Comparison of ENCODE assay signal across 17 cellular contexts in genomic region chr18:10495936-10496335, GRCh38. TPM values are rescaled to one million over a fixed set of nuclear protein-coding genes. Genes with fewer than 3 reads are reported as not detected.
DNase-seq lines count a peak whose midpoint lies in the region; ATAC-seq and TF ChIP-seq lines count a peak whose summit lies in the region.
"Had no signal": no experiment of that assay in that cellular context is flagged by ENCODE, and none has a peak within 500 bp of the region (broad histone marks: within the 10 kb centered on the region; RNA-seq: fewer than 3 reads in every experiment).

No MANE protein-coding gene starts in this region.

- H3K4me3 ChIP-seq in fibroblast of mammary gland (ENCODE audit: control insufficient read depth, low read depth, low read length), result no peak overlapping the region
- H3K4me3 ChIP-seq: GM12878, GM23338 had no signal

- no peak for TF ChIP-seq CTCF in fibroblast of mammary gland (conservative IDR thresholded peaks at IDR 0.05; ENCODE audit: control insufficient read depth, insufficient read depth, low read depth, low read length)

- H3K9me3 Mint-ChIP-seq in activated CD8-positive, alpha-beta T cell treated with anti-CD3 and anti-CD28 coated beads, Interleukin-2, amount 10 ng/mL, durations not matched to agents 7 days and 5 days (ENCODE audit: insufficient read depth), result no peaks in the 10 kb centered on the region
- H3K9me3 Mint-ChIP-seq: CD4-positive, alpha-beta T cell; GM23338 had no signal

- H3K4me3 Mint-ChIP-seq in activated CD8-positive, alpha-beta T cell treated with anti-CD3 and anti-CD28 coated beads, Interleukin-2, amount 10 ng/mL, durations not matched to agents 7 days and 5 days, result no peak overlapping the region
- H3K4me3 Mint-ChIP-seq: CD4-positive, alpha-beta T cell; GM23338 had no signal

- no peak overlapping the region for H3K27ac Mint-ChIP-seq in activated CD8-positive, alpha-beta T cell treated with anti-CD3 and anti-CD28 coated beads, Interleukin-2, amount 10 ng/mL, durations not matched to agents 7 days and 5 days
- H3K27ac Mint-ChIP-seq: CD4-positive, alpha-beta T cell; GM23338 had no signal

- H3K36me3 Mint-ChIP-seq in activated CD8-positive, alpha-beta T cell treated with anti-CD3 and anti-CD28 coated beads, Interleukin-2, amount 10 ng/mL, durations not matched to agents 7 days and 5 days (ENCODE audit: low read depth), result no peaks in the 10 kb centered on the region

- CTCF ChIA-PET in activated CD8-positive, alpha-beta T cell treated with anti-CD3 and anti-CD28 coated beads, Interleukin-2, amount 10 ng/mL, durations not matched to agents 7 days and 5 days (lab: Charles Lee), result no interaction called here

- POLR2A ChIA-PET in activated CD8-positive, alpha-beta T cell treated with anti-CD3 and anti-CD28 coated beads, Interleukin-2, amount 10 ng/mL, durations not matched to agents 7 days and 5 days (lab: Charles Lee), result no interaction called here

- peak; percentile 17 for DNase-seq in EL
- DNase-seq in RPMI7951 (ENCODE audit: low read depth), result peak; percentile 10
- DNase-seq in fibroblast of mammary gland (ENCODE audit: low read depth), result peak; percentile 42
- DNase-seq in activated CD8-positive, alpha-beta T cell treated with anti-CD3 and anti-CD28 coated beads, Interleukin-2, amount 10 ng/mL, durations not matched to agents 7 days and 5 days, result no peak
- DNase-seq: ACHN; AML-193; CD4-positive, alpha-beta T cell; DMS153; DMS79; HCEC 1CT; KG1 had no signal

- H3K27me3 Mint-ChIP-seq in activated CD8-positive, alpha-beta T cell treated with anti-CD3 and anti-CD28 coated beads, Interleukin-2, amount 10 ng/mL, durations not matched to agents 7 days and 5 days (ENCODE audit: low read depth), result peaks cover 1% of the 10 kb centered on the region
- H3K27me3 Mint-ChIP-seq: CD4-positive, alpha-beta T cell had no signal

- peaks cover 11% of the 10 kb centered on the region for H3K4me1 Mint-ChIP-seq in activated CD8-positive, alpha-beta T cell treated with anti-CD3 and anti-CD28 coated beads, Interleukin-2, amount 10 ng/mL, durations not matched to agents 7 days and 5 days (ENCODE audit: low read depth)
- H3K4me1 Mint-ChIP-seq: GM23338 had no signal

- ATAC-seq in HG02759 (IDR thresholded peaks at IDR 0.05; ENCODE audit: unreplicated experiment) (no peak), GM21723 (IDR thresholded peaks at IDR 0.05; ENCODE audit: unreplicated experiment) (no peak), HG02678 (IDR thresholded peaks at IDR 0.05; ENCODE audit: unreplicated experiment) (no peak)
- ATAC-seq in activated CD8-positive, alpha-beta T cell treated with anti-CD3 and anti-CD28 coated beads, Interleukin-2, amount 10 ng/mL, durations not matched to agents 7 days and 5 days, result no peak
- ATAC-seq: GM12878, GM23338 had no signal

RNA-seq across cellular contexts. Expression of gene NAPG, which starts 29.9 kb away (rescaled TPM):
- 31.6 and 38.3 TPM in 2 replicates for total RNA-seq in RPMI7951 (2014; rRNA removed; shearing (Covaris generic))
- total RNA-seq in activated CD8-positive, alpha-beta T cell treated with anti-CD3 and anti-CD28 coated beads, Interleukin-2, amount 10 ng/mL, durations not matched to agents 7 days and 5 days, result 10 to 100 TPM; 31.1 to 31.5 TPM

RNA-seq across cellular contexts. Expression of gene APCDD1, which starts 41.5 kb away (rescaled TPM):
- 1.6 and 4.7 TPM in 2 replicates for total RNA-seq in RPMI7951 (2014; rRNA removed; shearing (Covaris generic))
- total RNA-seq in activated CD8-positive, alpha-beta T cell treated with anti-CD3 and anti-CD28 coated beads, Interleukin-2, amount 10 ng/mL, durations not matched to agents 7 days and 5 days, result not detected
- total RNA-seq: CD4-positive, alpha-beta T cell; G401; GM12878 had no signal
